In the genomic region with DNA sequence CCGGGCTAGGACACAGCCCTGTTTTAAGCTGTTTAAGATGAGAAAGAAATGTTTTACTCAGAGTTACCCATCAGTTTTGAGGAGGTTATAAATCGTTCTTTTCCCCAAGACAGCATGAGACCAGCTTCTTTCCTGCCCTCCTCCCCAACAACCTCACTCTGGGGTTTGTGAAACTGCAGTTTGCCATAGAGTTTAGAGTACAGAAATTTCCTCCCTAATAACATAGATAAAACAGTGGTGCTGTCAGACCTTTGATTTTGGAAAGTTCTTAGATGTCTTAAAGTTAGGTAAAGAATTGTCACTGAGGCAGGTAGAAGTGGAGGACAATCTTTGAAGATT, we compare ENCODE assay signal across 24 cellular contexts.
A peak's percentile ranks its signal among the peaks of the same experiment; 100 is the strongest.
DNase-seq lines count a peak whose midpoint lies in the region; FAIRE-seq and TF ChIP-seq lines count a peak whose summit lies in the region.
"Had no signal": no experiment of that assay in that cellular context is flagged by ENCODE, and none has a peak within 500 bp of the region (broad histone marks: within the 10 kb centered on the region; RNA-seq: fewer than 3 reads in every experiment).

No MANE protein-coding gene starts in this region.

- H3K9ac ChIP-seq in skeletal muscle satellite cell (ENCODE audit: low read depth, low read length), result peak overlapping the region; percentile 62
- H3K9ac ChIP-seq: parathyroid adenoma had no signal

- no peak overlapping the region for H3K4me3 Mint-ChIP-seq in activated naive CD4-positive, alpha-beta T cell treated with anti-CD3 and anti-CD28 coated beads for 36 hours
- H3K4me3 Mint-ChIP-seq: B cell; dendritic cell treated with granulocyte-macrophage colony-stimulating factor and Interleukin-4, amounts not matched to agents 40 ng/mL and 50 ng/mL, for 4 days; HFFc6; nephron had no signal

- no peaks in the 10 kb centered on the region for H3K27me3 Mint-ChIP-seq in activated naive CD4-positive, alpha-beta T cell treated with anti-CD3 and anti-CD28 coated beads for 36 hours (ENCODE audit: low read depth)
- H3K27me3 Mint-ChIP-seq: B cell; dendritic cell treated with granulocyte-macrophage colony-stimulating factor and Interleukin-4, amounts not matched to agents 40 ng/mL and 50 ng/mL, for 4 days had no signal

- FAIRE-seq in GM12891 (lab: Jason Lieb, UNC), result no peak

- no peak for TF ChIP-seq POLR2A in GM12891 (IDR thresholded peaks at IDR 0.05; ENCODE audit: low read depth, low read length)

- DNase-seq in coronary artery (ENCODE audit: low spot score), result no peak
- no peak for DNase-seq in GM12891 (ENCODE audit: insufficient read length, low spot score)
- DNase-seq in activated naive CD4-positive, alpha-beta T cell treated with anti-CD3 and anti-CD28 coated beads for 36 hours, result no peak
- no peak for DNase-seq in stimulated activated naive CD4-positive, alpha-beta T cell treated with Interleukin-2 at 50 U/mL for 16 hours (lab: John Stamatoyannopoulos, UW)
- DNase-seq: activated CD4-positive, alpha-beta T cell treated with anti-CD3 and anti-CD28 coated beads, Interleukin-2, amount 50 U/mL, for 1 hour; activated CD8-positive, alpha-beta memory T cell treated with anti-CD3 and anti-CD28 coated beads, Interleukin-2, amount 50 U/mL, for 48 hours; GDM1; Karpas-422; NCI-H1092 treated with DMSO at 0.1 percent for 48 hours; NCI-H510A; WERI-Rb-1 had no signal

- H3K36me3 ChIP-seq in skeletal muscle satellite cell (ENCODE audit: insufficient read depth, low read length), result no peaks in the 10 kb centered on the region
- H3K36me3 ChIP-seq: breast epithelium, right lobe of liver, vagina, WERI-Rb-1 had no signal

- H3K27ac ChIP-seq in C4-2B, result no peak overlapping the region
- H3K27ac ChIP-seq in coronary artery, result peak overlapping the region; percentile 52 to 67
- H3K27ac ChIP-seq: parathyroid adenoma, SK-N-MC, vagina, WERI-Rb-1 had no signal

- no peaks in the 10 kb centered on the region for H3K4me1 Mint-ChIP-seq in activated naive CD4-positive, alpha-beta T cell treated with anti-CD3 and anti-CD28 coated beads for 36 hours (ENCODE audit: low read depth)
- H3K4me1 Mint-ChIP-seq: B cell had no signal

- H3K27me3 ChIP-seq in skeletal muscle satellite cell (ENCODE audit: control insufficient read depth, insufficient read depth, low read length), result no peaks in the 10 kb centered on the region
- H3K27me3 ChIP-seq: breast epithelium, right lobe of liver, vagina had no signal

- CTCF ChIA-PET in activated naive CD4-positive, alpha-beta T cell treated with anti-CD3 and anti-CD28 coated beads for 36 hours (lab: Charles Lee), result interaction anchor here (1.9 kb wide), 1 partner anchor 169 kb away, joined by 5 read pairs; no protein-coding TSS in a partner anchor

- H3K36me3 Mint-ChIP-seq in activated naive CD4-positive, alpha-beta T cell treated with anti-CD3 and anti-CD28 coated beads for 36 hours (ENCODE audit: low read depth), result no peaks in the 10 kb centered on the region

- no peak overlapping the region for H3K27ac Mint-ChIP-seq in activated naive CD4-positive, alpha-beta T cell treated with anti-CD3 and anti-CD28 coated beads for 36 hours
- H3K27ac Mint-ChIP-seq: activated T-helper 2 cell treated with anti-CD3 and anti-CD28 coated beads, Interferon-gamma antibody, Interleukin-2, Interleukin-4, amounts not matched to agents 10 μg/mL and 5 μg/mL and 100 μg/mL, durations not matched to agents 14 hours and 24 hours and 36 hours; B cell; dendritic cell treated with granulocyte-macrophage colony-stimulating factor and Interleukin-4, amounts not matched to agents 40 ng/mL and 50 ng/mL, for 4 days; HFFc6; nephron had no signal

- H3K9me3 ChIP-seq in skeletal muscle satellite cell (replicated peaks; ENCODE audit: low read length), result no peaks in the 10 kb centered on the region
- H3K9me3 ChIP-seq: breast epithelium, right lobe of liver, vagina had no signal

- H3K4me3 ChIP-seq in coronary artery (peak overlapping the region; percentile 5), skeletal muscle satellite cell (ENCODE audit: low read length) (no peak overlapping the region)
- H3K4me3 ChIP-seq: breast epithelium, right lobe of liver, SK-N-MC, vagina had no signal

- peak overlapping the region; percentile 70 for H3K4me2 ChIP-seq in skeletal muscle satellite cell (ENCODE audit: low read length)

- H3K9me3 Mint-ChIP-seq in activated naive CD4-positive, alpha-beta T cell treated with anti-CD3 and anti-CD28 coated beads for 36 hours, result no peaks in the 10 kb centered on the region
- H3K9me3 Mint-ChIP-seq: activated T-helper 2 cell treated with anti-CD3 and anti-CD28 coated beads, Interferon-gamma antibody, Interleukin-2, Interleukin-4, amounts not matched to agents 10 μg/mL and 5 μg/mL and 100 μg/mL, durations not matched to agents 14 hours and 24 hours and 36 hours; dendritic cell treated with granulocyte-macrophage colony-stimulating factor and Interleukin-4, amounts not matched to agents 40 ng/mL and 50 ng/mL, for 4 days; HFFc6; nephron had no signal

- TF ChIP-seq CTCF in C4-2B (conservative IDR thresholded peaks at IDR 0.05) (peak; percentile 16), LNCAP (IDR thresholded peaks at IDR 0.05) (0 out of 2 replicates have a peak, but pooled peaks have one; percentile 6), coronary artery (IDR thresholded peaks at IDR 0.05) (no peak)

- intact Hi-C loops in activated naive CD4-positive, alpha-beta T cell treated with anti-CD3 and anti-CD28 coated beads for 36 hours (cut with micrococcal nuclease), result no loop called here

- H3K4me1 ChIP-seq in skeletal muscle satellite cell (ENCODE audit: control insufficient read depth, insufficient read depth, low read length), result peaks cover 18% of the 10 kb centered on the region
- H3K4me1 ChIP-seq: breast epithelium had no signal

TF ChIP-seq in GM12891, 5 proteins besides CTCF, POLR2A, EP300 and RAD21:
- TF ChIP-seq PAX5 (IDR thresholded peaks at IDR 0.05; ENCODE audit: insufficient read depth, low read length, severe bottlenecking) (no peak), POU2F2 (IDR thresholded peaks at IDR 0.05; ENCODE audit: low read depth, low read length) (no peak), SPI1 (IDR thresholded peaks at IDR 0.05; ENCODE audit: low read depth, low read length) (no peak), TAF1 (IDR thresholded peaks at IDR 0.05; ENCODE audit: low read depth, low read length) (no peak), POLR2AphosphoS5 (IDR thresholded peaks at IDR 0.05; ENCODE audit: low read depth, low read length) (no peak)
